Comparison of ENCODE assay signal across 26 cellular contexts in the genomic region with DNA sequence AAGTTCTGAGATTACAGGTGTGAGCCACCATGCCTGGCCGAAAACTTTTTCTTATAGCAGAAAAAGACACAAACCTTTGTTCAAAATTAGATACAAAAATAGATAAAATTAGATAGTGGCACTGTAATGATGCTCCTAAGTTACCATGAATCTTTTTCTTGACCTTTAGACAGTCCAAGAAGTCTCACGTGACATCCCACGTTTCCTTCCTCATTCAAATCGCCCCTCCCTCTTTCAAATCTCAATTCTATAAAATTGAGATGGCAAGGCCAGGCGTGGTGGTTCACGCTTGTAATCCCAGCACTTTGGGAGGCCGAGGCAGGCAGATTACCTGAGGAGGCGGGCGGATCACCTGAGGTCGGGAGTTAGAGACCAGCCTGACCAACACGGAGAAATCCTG.
"Had no signal": no experiment of that assay in that cellular context is flagged by ENCODE, and none has a peak within 500 bp of the region (broad histone marks: within the 10 kb centered on the region; RNA-seq: fewer than 3 reads in every experiment).

No MANE protein-coding gene starts in this region.

- H3K9me3 Mint-ChIP-seq: activated naive CD4-positive, alpha-beta T cell treated with anti-CD3 and anti-CD28 coated beads for 36 hours; activated naive CD8-positive, alpha-beta T cell treated with anti-CD3 and anti-CD28 coated beads for 36 hours; activated T-cell treated with anti-CD3 and anti-CD28 coated beads, Interleukin-2, amount 50 U/mL, for 72 hours; neural crest cell; WTC11 had no signal

- H3K27me3 Mint-ChIP-seq: activated CD8-positive, alpha-beta memory T cell treated with anti-CD3 and anti-CD28 coated beads, Interleukin-2, amount 10 ng/mL, durations not matched to agents 7 days and 5 days; type B pancreatic cell had no signal

- H3K9ac ChIP-seq: parathyroid adenoma had no signal

- H3K4me3 Mint-ChIP-seq: activated CD8-positive, alpha-beta memory T cell treated with anti-CD3 and anti-CD28 coated beads, Interleukin-2, amount 10 ng/mL, durations not matched to agents 7 days and 5 days; activated CD8-positive, alpha-beta T cell treated with anti-CD3 and anti-CD28 coated beads, Interleukin-2, amount 10 ng/mL, durations not matched to agents 7 days and 5 days; activated naive CD4-positive, alpha-beta T cell treated with anti-CD3 and anti-CD28 coated beads for 36 hours; activated naive CD8-positive, alpha-beta T cell treated with anti-CD3 and anti-CD28 coated beads for 36 hours; activated T-cell treated with anti-CD3 and anti-CD28 coated beads, Interleukin-2, amount 50 U/mL, for 72 hours; naive thymus-derived CD8-positive, alpha-beta T cell; neural crest cell; type B pancreatic cell; WTC11 had no signal

- H3K36me3 Mint-ChIP-seq: activated CD8-positive, alpha-beta memory T cell treated with anti-CD3 and anti-CD28 coated beads, Interleukin-2, amount 10 ng/mL, durations not matched to agents 7 days and 5 days; activated naive CD8-positive, alpha-beta T cell treated with anti-CD3 and anti-CD28 coated beads for 36 hours; naive thymus-derived CD8-positive, alpha-beta T cell; type B pancreatic cell; WTC11 had no signal

- H3K9me3 ChIP-seq: adrenal gland, body of pancreas, colonic mucosa, left ventricle myocardium inferior, psoas muscle, right atrium auricular region, thoracic aorta, uterus had no signal

- DNase-seq: activated CD4-positive, alpha-beta T cell treated with anti-CD3 and anti-CD28 coated beads, Interleukin-2, amount 50 U/mL, for 1 hour; activated CD8-positive, alpha-beta memory T cell treated with anti-CD3 and anti-CD28 coated beads, Interleukin-2, amount 10 ng/mL, durations not matched to agents 7 days and 5 days; activated CD8-positive, alpha-beta T cell treated with anti-CD3 and anti-CD28 coated beads, Interleukin-2, amount 10 ng/mL, durations not matched to agents 7 days and 5 days; activated naive CD4-positive, alpha-beta T cell treated with anti-CD3 and anti-CD28 coated beads for 36 hours; activated naive CD8-positive, alpha-beta T cell treated with anti-CD3 and anti-CD28 coated beads for 36 hours; activated T-cell treated with anti-CD3 and anti-CD28 coated beads, Interleukin-2, amount 50 U/mL, for 72 hours; adrenal gland; aorta; body of pancreas; cerebellar nuclear complex; effector CD8-positive, alpha-beta T cell; left ventricle myocardium inferior; naive thymus-derived CD8-positive, alpha-beta T cell; occipital lobe; psoas muscle; stimulated activated CD4-positive, alpha-beta T cell treated with anti-CD3 and anti-CD28 coated beads, Interleukin-15, amount 100 ng/mL, for 24 hours; stimulated activated naive CD8-positive, alpha-beta T cell treated with anti-CD3 and anti-CD28 coated beads, Interleukin-15, Interleukin-2, amounts not matched to agents 100 U/mL and 50 U/mL, for 24 hours; uterus had no signal

- H3K4me2 ChIP-seq: smooth muscle cell had no signal

- H3K36me3 ChIP-seq: adrenal gland, colonic mucosa, left ventricle myocardium inferior, right atrium auricular region, thoracic aorta, uterus had no signal

- H3K27ac ChIP-seq: adrenal gland, left ventricle myocardium inferior, parathyroid adenoma, psoas muscle, right atrium auricular region, thoracic aorta, uterus had no signal

- H3K4me3 ChIP-seq: adrenal gland, body of pancreas, colonic mucosa, left ventricle myocardium inferior, psoas muscle, right atrium auricular region, smooth muscle cell, thoracic aorta, uterus had no signal

- H3K27me3 ChIP-seq: adrenal gland, body of pancreas, colonic mucosa, right atrium auricular region, uterus had no signal

- ATAC-seq: body of pancreas; naive thymus-derived CD8-positive, alpha-beta T cell; psoas muscle; WTC11 had no signal

- H3K4me1 Mint-ChIP-seq: activated naive CD8-positive, alpha-beta T cell treated with anti-CD3 and anti-CD28 coated beads for 36 hours had no signal

- H3K4me1 ChIP-seq: adrenal gland, colonic mucosa, left ventricle myocardium inferior, parathyroid adenoma, psoas muscle, right atrium auricular region, uterus had no signal
